In the genomic region with DNA sequence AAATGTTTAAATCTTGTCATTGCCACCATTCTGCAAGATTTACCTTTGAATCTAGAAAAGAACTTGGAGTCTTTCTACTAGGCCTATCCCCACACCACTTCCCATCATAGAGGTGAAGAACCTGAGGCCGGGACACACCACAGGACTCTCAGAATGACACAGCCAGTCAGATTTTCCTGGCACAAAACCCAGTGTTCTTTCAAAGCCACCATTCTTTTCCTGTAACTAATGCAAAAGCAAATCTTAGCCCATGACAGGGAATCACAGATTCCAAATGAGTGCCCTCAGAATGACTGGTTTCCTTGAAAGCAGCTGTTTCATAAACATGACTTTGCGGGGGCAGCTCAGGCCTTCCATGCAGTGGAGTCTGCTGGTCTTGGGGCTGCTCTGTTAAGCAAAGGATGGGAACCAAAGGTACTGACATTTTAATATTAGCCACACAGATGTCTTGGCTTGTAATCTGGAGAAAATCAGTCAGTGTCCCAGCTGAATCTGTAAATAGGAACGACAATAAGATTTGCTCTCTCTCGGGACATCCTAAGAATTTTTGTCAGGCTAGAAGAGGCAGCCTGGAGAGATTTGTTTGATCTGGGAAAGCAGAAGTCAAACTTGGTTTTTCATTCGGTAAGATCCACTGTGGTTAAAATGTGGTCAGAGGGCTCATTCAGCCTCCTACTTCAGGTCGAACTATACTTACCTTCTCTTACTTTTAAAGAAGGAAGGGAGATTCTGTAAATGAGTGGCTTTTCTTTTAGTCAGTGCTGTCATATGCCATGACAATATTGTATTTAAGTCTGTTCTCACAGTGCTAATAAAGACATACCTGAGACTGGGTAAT, we compare ENCODE assay signal across 8 cellular contexts.
DNase-seq lines count a peak whose midpoint lies in the region; ATAC-seq and TF ChIP-seq lines count a peak whose summit lies in the region.

No MANE protein-coding gene starts in this region.

- no peaks in the 10 kb centered on the region for H3K4me1 ChIP-seq in upper lobe of right lung

- no peak overlapping the region for H3K27ac ChIP-seq in upper lobe of right lung

- intact Hi-C loops in posterior cingulate gyrus (cut with DNase I) (no loop called here), upper lobe of right lung (cut with DNase I) (no loop called here)

- no peaks in the 10 kb centered on the region for H3K27me3 ChIP-seq in upper lobe of right lung

- H3K4me3 ChIP-seq in Jurkat, Clone E6-1 (ENCODE audit: low read length): no peak overlapping the region
- no peak overlapping the region for H3K4me3 ChIP-seq in fibroblast of mammary gland (ENCODE audit: control insufficient read depth, low read depth, low read length)
- H3K4me3 ChIP-seq in upper lobe of right lung: no peak overlapping the region

- H3K9me3 ChIP-seq in upper lobe of right lung: no peaks in the 10 kb centered on the region

- DNase-seq in EL (peak; percentile 26), fibroblast of mammary gland (ENCODE audit: low read depth) (peak; percentile 46), posterior cingulate gyrus (no peak), upper lobe of right lung (no peak), NCI-H524 (lab: John Stamatoyannopoulos, UW) (no peak), NCI-H1930 (lab: John Stamatoyannopoulos, UW) (no peak)
- peak; percentile 54 for DNase-seq in Jurkat, Clone E6-1 (ENCODE audit: low read depth, low spot score)

- ATAC-seq in GM21367 (IDR thresholded peaks at IDR 0.05; ENCODE audit: unreplicated experiment): peak; percentile 68
- ATAC-seq in upper lobe of right lung: no peak

- no peaks in the 10 kb centered on the region for H3K36me3 ChIP-seq in upper lobe of right lung

- TF ChIP-seq CTCF in fibroblast of mammary gland (conservative IDR thresholded peaks at IDR 0.05; ENCODE audit: control insufficient read depth, insufficient read depth, low read depth, low read length): no peak
- TF ChIP-seq CTCF in upper lobe of right lung (IDR thresholded peaks at IDR 0.05): no peak

Comparison
In these comparisons a context has a peak if more than half of its experiments do, and no peak if none do; other contexts are left out.
1. DNase-seq: peak in EL (single experiment), Jurkat, Clone E6-1 (single experiment) and fibroblast of mammary gland (single experiment); none in posterior cingulate gyrus (0 of 10), upper lobe of right lung (single experiment), NCI-H524 (0 of 2) and NCI-H1930 (0 of 2).